12 cellular contexts compared by ENCODE assay signal in genomic region chr9:35563791-35564197, GRCh38. TPM values are rescaled to one million over a fixed set of nuclear protein-coding genes. Genes with fewer than 3 reads are reported as not detected.
A peak's percentile ranks its signal among the peaks of the same experiment; 100 is the strongest.
DNase-seq lines count a peak whose midpoint lies in the region; ATAC-seq and TF ChIP-seq lines count a peak whose summit lies in the region.
"Had no signal": no experiment of that assay in that cellular context is flagged by ENCODE, and none has a peak within 500 bp of the region (broad histone marks: within the 10 kb centered on the region; RNA-seq: fewer than 3 reads in every experiment).

No MANE protein-coding gene starts in this region.

- DNase-seq in NT2/D1 (ENCODE audit: low read depth, low spot score): no peak
- no peak for DNase-seq in central memory CD8-positive, alpha-beta T cell (ENCODE audit: low spot score in 2 of 2)
- DNase-seq in left lung: no peak
- DNase-seq in stimulated activated naive CD8-positive, alpha-beta T cell treated with anti-CD3 and anti-CD28 coated beads, Interleukin-15, amount 100 ng/mL, for 72 hours: no peak
- no peak for DNase-seq in HUDEP-2 (lab: John Stamatoyannopoulos, UW; ENCODE audit: unreplicated experiment in 76 of 76)
- DNase-seq in 8988T: no peak
- no peak for DNase-seq in GM19240 (ENCODE audit: insufficient read length, low spot score)
- DNase-seq: EL; NK-92 treated with Interleukin-12 subunit alpha and Interleukin-12 subunit beta, amount 100 ng/mL, for 24 hours had no signal

- H3K27ac ChIP-seq in left lung: no peak overlapping the region
- H3K27ac ChIP-seq: parathyroid adenoma, VCaP had no signal

- H3K9me3 Mint-ChIP-seq in central memory CD8-positive, alpha-beta T cell: no peaks in the 10 kb centered on the region
- H3K9me3 Mint-ChIP-seq in stimulated activated naive CD8-positive, alpha-beta T cell treated with anti-CD3 and anti-CD28 coated beads, Interleukin-15, amount 100 ng/mL, for 72 hours: no peaks in the 10 kb centered on the region

- H3K4me3 Mint-ChIP-seq in central memory CD8-positive, alpha-beta T cell: no peak overlapping the region
- H3K4me3 Mint-ChIP-seq in stimulated activated naive CD8-positive, alpha-beta T cell treated with anti-CD3 and anti-CD28 coated beads, Interleukin-15, amount 100 ng/mL, for 72 hours: peak overlapping the region in 1 of 2 donors; percentile 25

- H3K4me3 ChIP-seq in NT2/D1 (ENCODE audit: insufficient read length, low read depth) (no peak overlapping the region), left lung (no peak overlapping the region)

- no peaks in the 10 kb centered on the region for H3K27me3 Mint-ChIP-seq in central memory CD8-positive, alpha-beta T cell
- no peaks in the 10 kb centered on the region for H3K27me3 Mint-ChIP-seq in stimulated activated naive CD8-positive, alpha-beta T cell treated with anti-CD3 and anti-CD28 coated beads, Interleukin-15, amount 100 ng/mL, for 72 hours

- H3K9me3 ChIP-seq in NT2/D1 (ENCODE audit: insufficient read depth, low read length) (no peaks in the 10 kb centered on the region), left lung (no peaks in the 10 kb centered on the region)

- H3K36me3 Mint-ChIP-seq in central memory CD8-positive, alpha-beta T cell (ENCODE audit: insufficient read depth): peaks cover 1% of the 10 kb centered on the region

- H3K36me3 ChIP-seq in NT2/D1 (ENCODE audit: insufficient read depth, insufficient read length, low read length) (peaks cover 44% of the 10 kb centered on the region), left lung (peaks cover 0 to 37% of the 10 kb centered on the region in 2 donors)

- H3K27ac Mint-ChIP-seq in central memory CD8-positive, alpha-beta T cell (ENCODE audit: low read depth): peak overlapping the region; percentile 23
- H3K27ac Mint-ChIP-seq in stimulated activated naive CD8-positive, alpha-beta T cell treated with anti-CD3 and anti-CD28 coated beads, Interleukin-15, amount 100 ng/mL, for 72 hours: peak overlapping the region; percentile 37 to 57

- peak overlapping the region; percentile 36 for H3K9ac ChIP-seq in NT2/D1 (ENCODE audit: insufficient read length, low read depth)
- H3K9ac ChIP-seq: parathyroid adenoma had no signal

- ATAC-seq in central memory CD8-positive, alpha-beta T cell (replicated peaks; ENCODE audit: extremely low read depth, poor library complexity, severe bottlenecking): no peak
- peak; percentile 68 for ATAC-seq in left lung
- no peak for ATAC-seq in stimulated activated naive CD8-positive, alpha-beta T cell treated with anti-CD3 and anti-CD28 coated beads, Interleukin-15, amount 100 ng/mL, for 72 hours
- ATAC-seq in GM21381 (IDR thresholded peaks at IDR 0.05; ENCODE audit: unreplicated experiment): no peak

- intact Hi-C loops in left lung (cut with DNase I): no loop called here

- no peaks in the 10 kb centered on the region for H3K27me3 ChIP-seq in NT2/D1 (ENCODE audit: insufficient read depth, insufficient read length)
- H3K27me3 ChIP-seq in left lung: no peaks in the 10 kb centered on the region

- no peak for TF ChIP-seq CTCF in left lung (IDR thresholded peaks at IDR 0.05)

- H3K4me1 ChIP-seq in NT2/D1 (ENCODE audit: insufficient read depth, insufficient read length) (no peaks in the 10 kb centered on the region), left lung (peaks cover 0 to 8% of the 10 kb centered on the region in 2 donors)
- H3K4me1 ChIP-seq: parathyroid adenoma had no signal

- H3K4me1 Mint-ChIP-seq in central memory CD8-positive, alpha-beta T cell: no peaks in the 10 kb centered on the region
- peaks cover 23% of the 10 kb centered on the region for H3K4me1 Mint-ChIP-seq in stimulated activated naive CD8-positive, alpha-beta T cell treated with anti-CD3 and anti-CD28 coated beads, Interleukin-15, amount 100 ng/mL, for 72 hours

RNA-seq across cellular contexts. Expression of gene TESK1, which starts 41.3 kb away (rescaled TPM):
- 10 to 100 TPM; 40.6 to 44.6 TPM for total RNA-seq in left lung

RNA-seq across cellular contexts. Expression of gene CD72, which starts 54.4 kb away (rescaled TPM):
- 1 to 10 TPM; 3.4 to 4.0 TPM for total RNA-seq in left lung
